In genomic region chr12:46785413-46785812, GRCh38 we compare ENCODE assay signal across 16 cellular contexts. TPM values are rescaled to one million over a fixed set of nuclear protein-coding genes. Genes with fewer than 3 reads are reported as not detected.
DNase-seq lines count a peak whose midpoint lies in the region; ATAC-seq and TF ChIP-seq lines count a peak whose summit lies in the region.
"Had no signal": no experiment of that assay in that cellular context is flagged by ENCODE, and none has a peak within 500 bp of the region (broad histone marks: within the 10 kb centered on the region; RNA-seq: fewer than 3 reads in every experiment).

No MANE protein-coding gene starts in this region.

- in situ Hi-C loops in brain microvascular endothelial cell (cut with HindIII; ENCODE audit: low pct_ligation_motif_present, low sequenced_read_pairs): no loop called here

- H3K9me3 ChIP-seq in HEK293 (ENCODE audit: control insufficient read depth, insufficient read depth, low read depth, low read length) (no peaks in the 10 kb centered on the region), trophoblast cell (ENCODE audit: insufficient read depth, low read depth, low read length) (no peaks in the 10 kb centered on the region)
- H3K9me3 ChIP-seq in CD8-positive, alpha-beta T cell (ENCODE audit: low read length): no peaks in the 10 kb centered on the region
- H3K9me3 ChIP-seq: MG63 had no signal

- no peak overlapping the region for H3K4me3 Mint-ChIP-seq in CD8-positive, alpha-beta T cell
- H3K4me3 Mint-ChIP-seq: CD4-positive, CD25-positive, alpha-beta regulatory T cell had no signal

- H3K27me3 ChIP-seq in brain microvascular endothelial cell (replicated peaks) (no peaks in the 10 kb centered on the region), trophoblast cell (ENCODE audit: insufficient read depth, low read length) (no peaks in the 10 kb centered on the region)
- H3K27me3 ChIP-seq in CD8-positive, alpha-beta T cell (ENCODE audit: insufficient read depth, low read length): no peaks in the 10 kb centered on the region
- H3K27me3 ChIP-seq: MG63 had no signal

- ATAC-seq in CD8-positive, alpha-beta T cell: no peak
- ATAC-seq: Panc1 had no signal

- H3K4me3 ChIP-seq in HEK293 (ENCODE audit: low read depth, low read length) (no peak overlapping the region), brain microvascular endothelial cell (ENCODE audit: low read depth, low read length) (no peak overlapping the region), trophoblast cell (ENCODE audit: low read depth, low read length) (no peak overlapping the region)
- no peak overlapping the region for H3K4me3 ChIP-seq in CD8-positive, alpha-beta T cell (ENCODE audit: low read depth, low read length)
- H3K4me3 ChIP-seq: MG63 had no signal

- H4K91ac ChIP-seq in trophoblast cell (ENCODE audit: low read depth, low read length): no peak overlapping the region

- H3K27ac Mint-ChIP-seq in CD8-positive, alpha-beta T cell: no peak overlapping the region
- H3K27ac Mint-ChIP-seq: CD4-positive, CD25-positive, alpha-beta regulatory T cell had no signal

- POLR2A ChIA-PET in HEK293 (lab: Yijun Ruan, JAX): no interaction called here
- POLR2A ChIA-PET in CD8-positive, alpha-beta T cell (lab: Charles Lee): no interaction called here

- H3K4me2 ChIP-seq in trophoblast cell (ENCODE audit: low read length): no peak overlapping the region

- intact Hi-C loops in CD8-positive, alpha-beta T cell (cut with DNase I, micrococcal nuclease): no loop called here

- no CpG with 5 or more reads among the region's 3 CpGs for WGBS in trophoblast cell (ENCODE audit: extremely low coverage, insufficient coverage, insufficient read length)

- H3K4me1 ChIP-seq in HEK293 (ENCODE audit: control insufficient read depth, insufficient read depth, low read length) (no peaks in the 10 kb centered on the region), trophoblast cell (ENCODE audit: control insufficient read depth in 1 of 2, insufficient read depth in 2 of 2, low read length in 2 of 2) (peaks cover 0 to 3% of the 10 kb centered on the region in 2 experiments)
- no peaks in the 10 kb centered on the region for H3K4me1 ChIP-seq in CD8-positive, alpha-beta T cell (ENCODE audit: insufficient read depth, low read length)

- peaks cover 9% of the 10 kb centered on the region for H3K27me3 Mint-ChIP-seq in CD8-positive, alpha-beta T cell (ENCODE audit: low read depth)

- TF ChIP-seq CTCF in HEK293 (tag by site-specific recombination; IDR thresholded peaks at IDR 0.05) (no peak), brain microvascular endothelial cell (IDR thresholded peaks at IDR 0.05; ENCODE audit: low read depth, low read length, missing control alignments) (no peak)
- TF ChIP-seq CTCF in CD8-positive, alpha-beta T cell (IDR thresholded peaks at IDR 0.05): no peak

- H2BK120ac ChIP-seq in trophoblast cell (ENCODE audit: insufficient read depth, low read length, poor library complexity): no peak overlapping the region

- no peaks in the 10 kb centered on the region for H3K79me1 ChIP-seq in trophoblast cell (ENCODE audit: low read length)

- no peak overlapping the region for H2BK12ac ChIP-seq in trophoblast cell (ENCODE audit: low read length)

- CTCF ChIA-PET in HEK293 (lab: Yijun Ruan, JAX): interaction anchor here (0.6 kb wide), 1 partner anchor 492 kb away, joined by 3 read pairs; no protein-coding TSS in a partner anchor
- CTCF ChIA-PET in CD8-positive, alpha-beta T cell (lab: Charles Lee): no interaction called here

- no peak overlapping the region for H4K8ac ChIP-seq in trophoblast cell (ENCODE audit: low read depth, low read length)

- H2AK5ac ChIP-seq in trophoblast cell (ENCODE audit: low read length): no peak overlapping the region

- H3K4me1 Mint-ChIP-seq in CD8-positive, alpha-beta T cell (ENCODE audit: low read depth): no peaks in the 10 kb centered on the region
- H3K4me1 Mint-ChIP-seq: CD4-positive, CD25-positive, alpha-beta regulatory T cell had no signal

- H2BK5ac ChIP-seq in trophoblast cell (ENCODE audit: low read depth, low read length, poor library complexity): no peak overlapping the region

- H3K9me3 Mint-ChIP-seq in CD8-positive, alpha-beta T cell: no peaks in the 10 kb centered on the region

- H2AFZ ChIP-seq in trophoblast cell (ENCODE audit: insufficient read depth, low read length, poor library complexity): no peak overlapping the region

- no peak overlapping the region for H4K12ac ChIP-seq in trophoblast cell (ENCODE audit: low read depth, low read length)

- H3K4ac ChIP-seq in trophoblast cell (ENCODE audit: low read depth, low read length): no peak overlapping the region

- H3K27ac ChIP-seq in HEK293 (ENCODE audit: extremely low read depth, low read depth, low read length): no peak overlapping the region
- H3K27ac ChIP-seq in brain microvascular endothelial cell: peak overlapping the region; percentile 79
- no peak overlapping the region for H3K27ac ChIP-seq in trophoblast cell (ENCODE audit: low read depth, low read length)
- H3K27ac ChIP-seq in CD8-positive, alpha-beta T cell (ENCODE audit: low read depth, low read length): no peak overlapping the region

- H3K18ac ChIP-seq in trophoblast cell (ENCODE audit: low read length): no peak overlapping the region

- DNase-seq in ELR (ENCODE audit: low read depth): peak; percentile 6
- no peak for DNase-seq in brain microvascular endothelial cell
- peak; percentile 37 to 77 for DNase-seq in trophoblast cell
- DNase-seq in CD8-positive, alpha-beta T cell: no peak
- no peak for DNase-seq in germinal center (ENCODE audit: low spot score)
- no peak for DNase-seq in activated naive CD4-positive, alpha-beta T cell (lab: John Stamatoyannopoulos, UW)
- DNase-seq: CD4-positive, CD25-positive, alpha-beta regulatory T cell; COR-L47; DND-41; Kasumi-1; NCI-H187; NCI-H446; NK-92 treated with Interleukin-12 subunit alpha and Interleukin-12 subunit beta, amount 100 ng/mL, for 24 hours had no signal

- H3K36me3 ChIP-seq in HEK293 (ENCODE audit: control insufficient read depth in 2 of 2, insufficient read depth in 1 of 2, low read length in 2 of 2): no peaks in the 10 kb centered on the region
- H3K36me3 ChIP-seq in brain microvascular endothelial cell (replicated peaks): no peaks in the 10 kb centered on the region
- no peaks in the 10 kb centered on the region for H3K36me3 ChIP-seq in trophoblast cell (ENCODE audit: control insufficient read depth in 1 of 2, insufficient read depth in 2 of 2, low read length in 2 of 2)
- H3K36me3 ChIP-seq in CD8-positive, alpha-beta T cell (ENCODE audit: insufficient read depth, low read length): no peaks in the 10 kb centered on the region

- no peaks in the 10 kb centered on the region for H3K36me3 Mint-ChIP-seq in CD8-positive, alpha-beta T cell
- H3K36me3 Mint-ChIP-seq: CD4-positive, CD25-positive, alpha-beta regulatory T cell had no signal

- H3K23ac ChIP-seq in trophoblast cell (ENCODE audit: low read length): no peak overlapping the region

- H3K9ac ChIP-seq in trophoblast cell (ENCODE audit: low read length): no peak overlapping the region

- H3K79me2 ChIP-seq in trophoblast cell (ENCODE audit: control insufficient read depth, insufficient read depth, low read length, poor library complexity): no peaks in the 10 kb centered on the region

- no peak overlapping the region for H3K14ac ChIP-seq in trophoblast cell (ENCODE audit: low read length)

TF ChIP-seq in HEK293, 187 proteins besides CTCF, POLR2A, EP300 and RAD21:
- TF ChIP-seq RBAK (tag by site-specific recombination; IDR thresholded peaks at IDR 0.05) (no peak), ZBTB44 (tag by site-specific recombination; IDR thresholded peaks at IDR 0.05) (peak; percentile 67; the same call in 1 of the 2 replicates)
TF ChIP-seq in HEK293: peak in this region for 1.

RNA-seq across cellular contexts. Expression of gene SLC38A4, which starts 40.4 kb away (rescaled TPM):
- 3.2 and 3.3 TPM in 2 replicates for polyA plus RNA-seq in trophoblast cell (2013)
- not detected for total RNA-seq in CD8-positive, alpha-beta T cell
- total RNA-seq: CD4-positive, CD25-positive, alpha-beta regulatory T cell had no signal
- polyA plus RNA-seq: CD4-positive, CD25-positive, alpha-beta regulatory T cell had no signal

Comparison
In these comparisons a context has a peak if more than half of its experiments do, and no peak if none do; other contexts are left out.
1. DNase-seq: peak in ELR (single experiment) and trophoblast cell (2 of 2); none in brain microvascular endothelial cell (single experiment), CD8-positive, alpha-beta T cell (0 of 7), germinal center (single experiment) and activated naive CD4-positive, alpha-beta T cell (0 of 4).